8 cellular contexts compared by ENCODE assay signal in genomic region chr3:22372292-22372949, GRCh38.
A peak's percentile ranks its signal among the peaks of the same experiment; 100 is the strongest.
DNase-seq lines count a peak whose midpoint lies in the region; TF ChIP-seq lines count a peak whose summit lies in the region.

No MANE protein-coding gene starts in this region.

- H3K27ac Mint-ChIP-seq in CD14-positive monocyte = no peak overlapping the region
- no peak overlapping the region for H3K27ac Mint-ChIP-seq in osteocyte (ENCODE audit: unreplicated experiment)

- intact Hi-C loops in CD14-positive monocyte (cut with micrococcal nuclease) = no loop called here

- no peak for TF ChIP-seq CTCF in CD14-positive monocyte (IDR thresholded peaks at IDR 0.05)
- no peak for TF ChIP-seq CTCF in fibroblast of the aortic adventitia (IDR thresholded peaks at IDR 0.05; ENCODE audit: insufficient read depth, low read length)
- no peak for TF ChIP-seq CTCF in osteocyte (IDR thresholded peaks at IDR 0.05)

- peak overlapping the region; percentile 47 to 77 for H3K4me3 Mint-ChIP-seq in CD14-positive monocyte
- H3K4me3 Mint-ChIP-seq in osteocyte (ENCODE audit: unreplicated experiment) = peak overlapping the region; percentile 67

- peaks cover 11% of the 10 kb centered on the region for H3K4me1 Mint-ChIP-seq in CD14-positive monocyte
- H3K4me1 Mint-ChIP-seq in osteocyte (ENCODE audit: unreplicated experiment) = peaks cover 24% of the 10 kb centered on the region

- peaks cover 30 to 42% (median 32%) of the 10 kb centered on the region in 3 donors for H3K27me3 Mint-ChIP-seq in CD14-positive monocyte (ENCODE audit: low read depth in 3 of 3)
- H3K27me3 Mint-ChIP-seq in osteocyte (ENCODE audit: unreplicated experiment) = peaks cover 44% of the 10 kb centered on the region

- DNase-seq in CD14-positive monocyte (ENCODE audit: low spot score) = no peak
- DNase-seq in NCI-H774 (lab: John Stamatoyannopoulos, UW) = peak; percentile 1
- no peak for DNase-seq in fibroblast of the aortic adventitia (ENCODE audit: low read depth)
- peak; percentile 83 for DNase-seq in osteocyte (ENCODE audit: extremely low spot score, unreplicated experiment)
- no peak for DNase-seq in NCI-H446 treated with DMSO at 0.1 percent for 48 hours (lab: John Stamatoyannopoulos, UW)
- DNase-seq in SIG-M5 treated with dmso at 0.1 percent for 504 hours (lab: John Stamatoyannopoulos, UW; ENCODE audit: unreplicated experiment) = no peak
- no peak for DNase-seq in stimulated activated CD4-positive, alpha-beta T cell treated with anti-CD3 and anti-CD28 coated beads, Interleukin-1b, Interleukin-23, amount 100 ng/mL, for 48 hours
- DNase-seq in H4 (ENCODE audit: low spot score) = no peak

- H3K36me3 Mint-ChIP-seq in CD14-positive monocyte (no peaks in the 10 kb centered on the region), osteocyte (ENCODE audit: unreplicated experiment) (peaks cover 3% of the 10 kb centered on the region)

- peak overlapping the region; percentile 7 for H3K4me3 ChIP-seq in fibroblast of the aortic adventitia (ENCODE audit: low read depth, low read length)

- peaks cover 0 to 3% (median 0%) of the 10 kb centered on the region in 7 donors for H3K9me3 Mint-ChIP-seq in CD14-positive monocyte
- H3K9me3 Mint-ChIP-seq in osteocyte (ENCODE audit: unreplicated experiment) = no peaks in the 10 kb centered on the region

Comparison
In these comparisons a context has a peak if more than half of its experiments do, and no peak if none do; other contexts are left out.
1. DNase-seq: peak in NCI-H774 (single experiment) and osteocyte (single experiment); none in CD14-positive monocyte (single experiment), fibroblast of the aortic adventitia (single experiment), NCI-H446 treated with DMSO at 0.1 percent for 48 hours (single experiment), SIG-M5 treated with dmso at 0.1 percent for 504 hours (single experiment), stimulated activated CD4-positive, alpha-beta T cell treated with anti-CD3 and anti-CD28 coated beads, Interleukin-1b, Interleukin-23, amount 100 ng/mL, for 48 hours (single experiment) and H4 (single experiment).